29 cellular contexts compared by ENCODE assay signal in the genomic region with DNA sequence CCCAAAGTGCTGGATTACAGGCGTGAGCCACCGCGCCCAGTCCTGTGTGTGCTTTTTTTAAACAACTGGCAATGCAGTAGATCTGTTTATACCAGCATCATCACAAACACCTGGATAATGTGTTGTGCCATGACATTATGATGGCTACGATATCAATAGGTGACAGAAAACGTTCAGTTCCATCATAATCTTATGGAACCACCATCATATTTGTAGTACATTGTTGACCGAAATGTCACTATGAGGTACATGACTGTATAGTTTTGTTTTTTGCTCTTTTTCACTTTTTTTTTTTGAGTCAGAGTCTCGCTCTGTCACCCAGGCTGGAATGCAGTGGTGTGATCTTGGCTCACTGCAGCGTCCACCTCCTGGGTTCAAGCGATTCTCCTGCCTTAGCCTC. TPM values are rescaled to one million over a fixed set of nuclear protein-coding genes. Genes with fewer than 3 reads are reported as not detected.
A peak's percentile ranks its signal among the peaks of the same experiment; 100 is the strongest.
DNase-seq lines count a peak whose midpoint lies in the region; ATAC-seq and TF ChIP-seq lines count a peak whose summit lies in the region.
"Had no signal": no experiment of that assay in that cellular context is flagged by ENCODE, and none has a peak within 500 bp of the region (broad histone marks: within the 10 kb centered on the region; RNA-seq: fewer than 3 reads in every experiment).

No MANE protein-coding gene starts in this region.

- 98% methylated on average over 9 of the region's 9 CpGs for WGBS in mesenchymal stem cell
- no CpG with 5 or more reads among the region's 9 CpGs for WGBS in trophoblast cell (ENCODE audit: extremely low coverage, insufficient coverage, insufficient read length)

- H4K12ac ChIP-seq in trophoblast cell (ENCODE audit: low read depth, low read length): no peak overlapping the region

- H2BK12ac ChIP-seq in mesenchymal stem cell (ENCODE audit: low read length in 2 of 2) (peak overlapping the region in 1 of 2 experiments; percentile 59), trophoblast cell (ENCODE audit: low read length) (no peak overlapping the region)

- POLR2A ChIA-PET in activated CD4-positive, alpha-beta T cell treated with anti-CD3 and anti-CD28 coated beads for 36 hours (lab: Charles Lee): no interaction called here
- POLR2A ChIA-PET in activated CD4-positive, alpha-beta T cell treated with anti-CD3 and anti-CD28 coated beads, Interleukin-2, amount 10 ng/mL, durations not matched to agents 7 days and 5 days (lab: Charles Lee): no interaction called here

- no peak overlapping the region for H3K4me3 Mint-ChIP-seq in activated CD4-positive, alpha-beta T cell treated with anti-CD3 and anti-CD28 coated beads for 36 hours
- no peak overlapping the region for H3K4me3 Mint-ChIP-seq in activated CD4-positive, alpha-beta T cell treated with anti-CD3 and anti-CD28 coated beads, Interleukin-2, amount 10 ng/mL, durations not matched to agents 7 days and 5 days
- H3K4me3 Mint-ChIP-seq: CD14-positive monocyte; CD4-positive, alpha-beta memory T cell; CD4-positive, CD25-positive, alpha-beta regulatory T cell; CD8-positive, alpha-beta memory T cell had no signal

- H3K4me1 Mint-ChIP-seq in activated CD4-positive, alpha-beta T cell treated with anti-CD3 and anti-CD28 coated beads for 36 hours: no peaks in the 10 kb centered on the region
- no peaks in the 10 kb centered on the region for H3K4me1 Mint-ChIP-seq in activated CD4-positive, alpha-beta T cell treated with anti-CD3 and anti-CD28 coated beads, Interleukin-2, amount 10 ng/mL, durations not matched to agents 7 days and 5 days
- H3K4me1 Mint-ChIP-seq: CD8-positive, alpha-beta memory T cell had no signal

- H2AK5ac ChIP-seq in mesenchymal stem cell (ENCODE audit: low read length, severe bottlenecking) (no peak overlapping the region), trophoblast cell (ENCODE audit: low read length) (no peak overlapping the region)

- H3K36me3 ChIP-seq in mesenchymal stem cell (ENCODE audit: control insufficient read depth in 1 of 2, insufficient read depth in 2 of 2, low read depth in 1 of 2, low read length in 2 of 2) (no peaks in the 10 kb centered on the region), trophoblast cell (ENCODE audit: control insufficient read depth in 1 of 2, insufficient read depth in 2 of 2, low read length in 2 of 2) (no peaks in the 10 kb centered on the region)
- H3K36me3 ChIP-seq: BE2C, BLaER1 had no signal

- H2BK120ac ChIP-seq in mesenchymal stem cell (ENCODE audit: low read depth, low read length): no peak overlapping the region
- H2BK120ac ChIP-seq in trophoblast cell (ENCODE audit: insufficient read depth, low read length, poor library complexity): no peak overlapping the region

- no peaks in the 10 kb centered on the region for H3K27me3 Mint-ChIP-seq in activated CD4-positive, alpha-beta T cell treated with anti-CD3 and anti-CD28 coated beads for 36 hours
- no peaks in the 10 kb centered on the region for H3K27me3 Mint-ChIP-seq in activated CD4-positive, alpha-beta T cell treated with anti-CD3 and anti-CD28 coated beads, Interleukin-2, amount 10 ng/mL, durations not matched to agents 7 days and 5 days
- H3K27me3 Mint-ChIP-seq: CD4-positive, alpha-beta memory T cell had no signal

- H3K4me2 ChIP-seq in mesenchymal stem cell (ENCODE audit: low read length, poor library complexity, severe bottlenecking) (no peak overlapping the region), trophoblast cell (ENCODE audit: low read length) (no peak overlapping the region)
- H3K4me2 ChIP-seq: BLaER1 had no signal

- H3K9me3 ChIP-seq in mesenchymal stem cell (ENCODE audit: control insufficient read depth, low read length) (peaks cover 3% of the 10 kb centered on the region), trophoblast cell (ENCODE audit: insufficient read depth, low read depth, low read length) (no peaks in the 10 kb centered on the region)
- H3K9me3 ChIP-seq: BE2C had no signal

- no peak overlapping the region for H3K23ac ChIP-seq in mesenchymal stem cell (ENCODE audit: low read length in 2 of 2)
- no peak overlapping the region for H3K23ac ChIP-seq in trophoblast cell (ENCODE audit: low read length)

- no peak for DNase-seq in activated CD4-positive, alpha-beta T cell treated with anti-CD3 and anti-CD28 coated beads for 36 hours
- no peak for DNase-seq in activated CD4-positive, alpha-beta T cell treated with anti-CD3 and anti-CD28 coated beads, Interleukin-2, amount 10 ng/mL, durations not matched to agents 7 days and 5 days
- DNase-seq in mesenchymal stem cell (no peak), trophoblast cell (peak; percentile 14 to 69), SKM-1 (lab: John Stamatoyannopoulos, UW; ENCODE audit: unreplicated experiment) (no peak), GM13977 (ENCODE audit: low spot score) (no peak)
- DNase-seq: ACHN; BE2C; C1 segment of cervical spinal cord; CD4-positive, alpha-beta memory T cell; CD4-positive, CD25-positive, alpha-beta regulatory T cell; CD8-positive, alpha-beta memory T cell; COR-L47; DMS 273 treated with DMSO at 0.1 percent for 48 hours; DMS153; DMS53; DMS79; DND-41; EL; GDM1 had no signal

- H3K4ac ChIP-seq in mesenchymal stem cell (ENCODE audit: low read depth in 1 of 2, low read length in 2 of 2): peak overlapping the region; percentile 67 to 68
- no peak overlapping the region for H3K4ac ChIP-seq in trophoblast cell (ENCODE audit: low read depth, low read length)

- H3K27ac Mint-ChIP-seq in activated CD4-positive, alpha-beta T cell treated with anti-CD3 and anti-CD28 coated beads for 36 hours: no peak overlapping the region
- H3K27ac Mint-ChIP-seq in activated CD4-positive, alpha-beta T cell treated with anti-CD3 and anti-CD28 coated beads, Interleukin-2, amount 10 ng/mL, durations not matched to agents 7 days and 5 days: no peak overlapping the region
- H3K27ac Mint-ChIP-seq: CD14-positive monocyte; CD4-positive, alpha-beta memory T cell; CD4-positive, CD25-positive, alpha-beta regulatory T cell had no signal

- no peak overlapping the region for H2BK15ac ChIP-seq in mesenchymal stem cell (ENCODE audit: low read depth, poor library complexity, severe bottlenecking)

- peaks cover 6% of the 10 kb centered on the region for H3K9me3 Mint-ChIP-seq in activated CD4-positive, alpha-beta T cell treated with anti-CD3 and anti-CD28 coated beads for 36 hours (ENCODE audit: low read depth)
- H3K9me3 Mint-ChIP-seq in activated CD4-positive, alpha-beta T cell treated with anti-CD3 and anti-CD28 coated beads, Interleukin-2, amount 10 ng/mL, durations not matched to agents 7 days and 5 days: peaks cover 8% of the 10 kb centered on the region

- no peaks in the 10 kb centered on the region for H3K79me2 ChIP-seq in trophoblast cell (ENCODE audit: control insufficient read depth, insufficient read depth, low read length, poor library complexity)

- H4K8ac ChIP-seq in mesenchymal stem cell (ENCODE audit: low read length) (no peak overlapping the region), trophoblast cell (ENCODE audit: low read depth, low read length) (no peak overlapping the region)

- H3K4me3 ChIP-seq in mesenchymal stem cell (ENCODE audit: insufficient read depth in 1 of 2, low read depth in 1 of 2, low read length in 2 of 2) (no peak overlapping the region), trophoblast cell (ENCODE audit: low read depth, low read length) (no peak overlapping the region)
- H3K4me3 ChIP-seq: BLaER1, GM12878 had no signal

- H2AFZ ChIP-seq in mesenchymal stem cell (ENCODE audit: low read depth, low read length) (no peak overlapping the region), trophoblast cell (ENCODE audit: insufficient read depth, low read length, poor library complexity) (no peak overlapping the region)

- CTCF ChIA-PET in activated CD4-positive, alpha-beta T cell treated with anti-CD3 and anti-CD28 coated beads for 36 hours (lab: Charles Lee): interaction anchor here (0.6 to 1.3 kb wide), 4 partner anchors 246 to 420 kb away, joined by 3 read pairs; no protein-coding TSS in a partner anchor
- CTCF ChIA-PET in activated CD4-positive, alpha-beta T cell treated with anti-CD3 and anti-CD28 coated beads, Interleukin-2, amount 10 ng/mL, durations not matched to agents 7 days and 5 days (lab: Charles Lee): interaction anchor here (0.7 to 0.9 kb wide), 2 partner anchors 8 to 34 kb away, joined by 3 read pairs; no protein-coding TSS in a partner anchor

- no peak overlapping the region for H3K9ac ChIP-seq in mesenchymal stem cell (ENCODE audit: low read length)
- no peak overlapping the region for H3K9ac ChIP-seq in trophoblast cell (ENCODE audit: low read length)
- H3K9ac ChIP-seq: BLaER1 had no signal

- H3K4me1 ChIP-seq in mesenchymal stem cell (ENCODE audit: control insufficient read depth, insufficient read depth, low read depth, low read length): peaks cover 5% of the 10 kb centered on the region
- H3K4me1 ChIP-seq in trophoblast cell (ENCODE audit: control insufficient read depth in 1 of 2, insufficient read depth in 2 of 2, low read length in 2 of 2): peaks cover 2 to 5% of the 10 kb centered on the region in 2 experiments
- H3K4me1 ChIP-seq: BE2C, BLaER1 had no signal

- H3K14ac ChIP-seq in mesenchymal stem cell (ENCODE audit: low read length in 2 of 2): no peak overlapping the region
- no peak overlapping the region for H3K14ac ChIP-seq in trophoblast cell (ENCODE audit: low read length)

- H3K27ac ChIP-seq in mesenchymal stem cell (ENCODE audit: low read length, poor library complexity, severe bottlenecking): no peak overlapping the region
- no peak overlapping the region for H3K27ac ChIP-seq in trophoblast cell (ENCODE audit: low read depth, low read length)
- H3K27ac ChIP-seq: 22Rv1, BLaER1 had no signal

- H4K91ac ChIP-seq in mesenchymal stem cell (ENCODE audit: low read length) (peak overlapping the region; percentile 87), trophoblast cell (ENCODE audit: low read depth, low read length) (no peak overlapping the region)

- no peak for TF ChIP-seq CTCF in GM13977 (IDR thresholded peaks at IDR 0.05; ENCODE audit: extremely low read depth, insufficient read depth, missing control alignments)

- in situ Hi-C loops in GM13977 (cut with MboI; ENCODE audit: low pct_unique_long_range_greater_than_20kb, low sequenced_read_pairs, unreplicated experiment): no loop called here

- H3K79me1 ChIP-seq in mesenchymal stem cell (replicated peaks; ENCODE audit: low read length, poor library complexity, severe bottlenecking): no peaks in the 10 kb centered on the region
- peaks cover 2% of the 10 kb centered on the region for H3K79me1 ChIP-seq in trophoblast cell (ENCODE audit: low read length)

- no peak overlapping the region for H2BK5ac ChIP-seq in mesenchymal stem cell (ENCODE audit: low read depth, low read length, poor library complexity, severe bottlenecking)
- no peak overlapping the region for H2BK5ac ChIP-seq in trophoblast cell (ENCODE audit: low read depth, low read length, poor library complexity)

- H3K36me3 Mint-ChIP-seq in activated CD4-positive, alpha-beta T cell treated with anti-CD3 and anti-CD28 coated beads for 36 hours (ENCODE audit: low read depth): peaks cover under 1% of the 10 kb centered on the region
- peaks cover 5% of the 10 kb centered on the region for H3K36me3 Mint-ChIP-seq in activated CD4-positive, alpha-beta T cell treated with anti-CD3 and anti-CD28 coated beads, Interleukin-2, amount 10 ng/mL, durations not matched to agents 7 days and 5 days (ENCODE audit: low read depth)
- H3K36me3 Mint-ChIP-seq: CD14-positive monocyte; CD4-positive, CD25-positive, alpha-beta regulatory T cell; CD8-positive, alpha-beta memory T cell had no signal

- H3K27me3 ChIP-seq in mesenchymal stem cell (ENCODE audit: control insufficient read depth in 1 of 2, insufficient read depth in 1 of 2, low read length in 2 of 2) (no peaks in the 10 kb centered on the region), trophoblast cell (ENCODE audit: insufficient read depth, low read length) (no peaks in the 10 kb centered on the region)
- H3K27me3 ChIP-seq: BE2C, BLaER1 had no signal

- peak; percentile 23 for ATAC-seq in activated CD4-positive, alpha-beta T cell treated with anti-CD3 and anti-CD28 coated beads for 36 hours
- ATAC-seq: GM12878 had no signal

- intact Hi-C loops in activated CD4-positive, alpha-beta T cell treated with anti-CD3 and anti-CD28 coated beads for 36 hours (cut with DNase I, micrococcal nuclease): loop anchor here (10.0 kb wide), 2 partner anchors 494 to 864 kb away; a partner anchor contains a TSS

- H3K18ac ChIP-seq in mesenchymal stem cell (ENCODE audit: low read depth in 1 of 2, low read length in 2 of 2) (no peak overlapping the region), trophoblast cell (ENCODE audit: low read length) (no peak overlapping the region)

RNA-seq across cellular contexts. Expression of a gene that starts 24.4 kb away (rescaled TPM):
- total RNA-seq in activated CD4-positive, alpha-beta T cell treated with anti-CD3 and anti-CD28 coated beads for 36 hours: 1 to 10 TPM; 3.7 to 5.7 TPM
- 10 to 100 TPM; 10.3 to 11.9 TPM for total RNA-seq in activated CD4-positive, alpha-beta T cell treated with anti-CD3 and anti-CD28 coated beads, Interleukin-2, amount 10 ng/mL, durations not matched to agents 7 days and 5 days
- polyA plus RNA-seq in mesenchymal stem cell (2013, experiment 1 of 2): 0.91 TPM
- polyA plus RNA-seq in mesenchymal stem cell (2013, experiment 2 of 2): 0.86 TPM
- polyA plus RNA-seq in trophoblast cell (2013): 0.89 and 1.0 TPM in 2 replicates
- total RNA-seq: A172; A673; CD8-positive, alpha-beta memory T cell; Daoy; G401; GM12878 had no signal
- polyA plus RNA-seq: AG04450; CD8-positive, alpha-beta memory T cell had no signal

Comparison
In these comparisons a context has a peak if more than half of its experiments do, and no peak if none do; other contexts are left out.
1. DNase-seq: peak in trophoblast cell (2 of 2); none in activated CD4-positive, alpha-beta T cell treated with anti-CD3 and anti-CD28 coated beads for 36 hours (single experiment), activated CD4-positive, alpha-beta T cell treated with anti-CD3 and anti-CD28 coated beads, Interleukin-2, amount 10 ng/mL, durations not matched to agents 7 days and 5 days (single experiment), mesenchymal stem cell (single experiment), SKM-1 (single experiment) and GM13977 (single experiment).